Comparison of ENCODE assay signal across 10 cellular contexts in genomic region chr1:21325731-21326387, GRCh38. TPM values are rescaled to one million over a fixed set of nuclear protein-coding genes. Genes with fewer than 3 reads are reported as not detected.
A peak's percentile ranks its signal among the peaks of the same experiment; 100 is the strongest.
DNase-seq lines count a peak whose midpoint lies in the region; ATAC-seq and TF ChIP-seq lines count a peak whose summit lies in the region.
"Had no signal": no experiment of that assay in that cellular context is flagged by ENCODE, and none has a peak within 500 bp of the region (broad histone marks: within the 10 kb centered on the region; RNA-seq: fewer than 3 reads in every experiment).

No MANE protein-coding gene starts in this region.

- peak overlapping the region in 1 of 2 donors; percentile 65 for H3K9ac ChIP-seq in colonic mucosa (ENCODE audit: low read depth in 2 of 2, low read length in 2 of 2)

- H3K36me3 Mint-ChIP-seq in activated T-cell treated with anti-CD3 and anti-CD28 coated beads, Interleukin-2, amount 50 U/mL, for 24 hours (ENCODE audit: low read depth): peaks cover 71% of the 10 kb centered on the region
- peaks cover 0 to 9% (median 7%) of the 10 kb centered on the region in 5 donors for H3K36me3 Mint-ChIP-seq in naive thymus-derived CD4-positive, alpha-beta T cell

- H3K9me3 Mint-ChIP-seq in activated T-cell treated with anti-CD3 and anti-CD28 coated beads, Interleukin-2, amount 50 U/mL, for 24 hours: no peaks in the 10 kb centered on the region
- peaks cover 0 to 2% (median 0%) of the 10 kb centered on the region in 11 donors for H3K9me3 Mint-ChIP-seq in naive thymus-derived CD4-positive, alpha-beta T cell

- H3K4me3 ChIP-seq in colonic mucosa (no peak overlapping the region), upper lobe of left lung (no peak overlapping the region)
- peak overlapping the region; percentile 25 for H3K4me3 ChIP-seq in naive thymus-derived CD4-positive, alpha-beta T cell (ENCODE audit: low read length)
- H3K4me3 ChIP-seq: SK-N-MC had no signal

- 68 to 69% methylated on average over 16 to 18 of the region's 19 CpGs for WGBS in upper lobe of left lung, 2 donors

- peaks cover 93% of the 10 kb centered on the region for H3K4me1 Mint-ChIP-seq in activated T-cell treated with anti-CD3 and anti-CD28 coated beads, Interleukin-2, amount 50 U/mL, for 24 hours (ENCODE audit: low read depth)
- peaks cover 48 to 96% (median 81%) of the 10 kb centered on the region in 7 donors for H3K4me1 Mint-ChIP-seq in naive thymus-derived CD4-positive, alpha-beta T cell

- intact Hi-C loops in colonic mucosa (cut with DNase I): no loop called here
- intact Hi-C loops in naive thymus-derived CD4-positive, alpha-beta T cell (cut with micrococcal nuclease): loop anchor here (1.0 to 2.0 kb wide), 3 partner anchors 8 to 32 kb away; no protein-coding TSS in a partner anchor

- no peak for TF ChIP-seq EP300 in upper lobe of left lung (IDR thresholded peaks at IDR 0.05)

- no peaks in the 10 kb centered on the region for H3K27me3 Mint-ChIP-seq in activated T-cell treated with anti-CD3 and anti-CD28 coated beads, Interleukin-2, amount 50 U/mL, for 24 hours
- H3K27me3 Mint-ChIP-seq in naive thymus-derived CD4-positive, alpha-beta T cell: no peaks in the 10 kb centered on the region

- TF ChIP-seq CTCF in colonic mucosa (IDR thresholded peaks at IDR 0.05) (no peak), upper lobe of left lung (IDR thresholded peaks at IDR 0.05) (no peak)

- H3K4me1 ChIP-seq in colonic mucosa (peaks cover 28% of the 10 kb centered on the region), upper lobe of left lung (peaks cover 62 to 80% (median 78%) of the 10 kb centered on the region in 4 donors)
- H3K4me1 ChIP-seq in naive thymus-derived CD4-positive, alpha-beta T cell (ENCODE audit: control insufficient read depth in 2 of 2, insufficient read depth in 2 of 2, low read length in 2 of 2): peaks cover 46 to 73% of the 10 kb centered on the region in 2 donors

- POLR2A ChIA-PET in naive thymus-derived CD4-positive, alpha-beta T cell (lab: Charles Lee): interaction anchor here (0.8 to 23.1 kb wide), 10 partner anchors 10 to 71 kb away, joined by 3 to 427 read pairs (median 10); partner anchors contain the start of gene ECE1

- H3K27me3 ChIP-seq in colonic mucosa (no peaks in the 10 kb centered on the region), upper lobe of left lung (no peaks in the 10 kb centered on the region)
- H3K27me3 ChIP-seq in naive thymus-derived CD4-positive, alpha-beta T cell (ENCODE audit: control insufficient read depth in 2 of 2, insufficient read depth in 2 of 2, low read length in 2 of 2): no peaks in the 10 kb centered on the region

- H3K27ac ChIP-seq in colonic mucosa (peak overlapping the region; percentile 92), upper lobe of left lung (peak overlapping the region; percentile 74 to 88 (median 82))
- H3K27ac ChIP-seq in naive thymus-derived CD4-positive, alpha-beta T cell (ENCODE audit: low read depth, low read length): peak overlapping the region; percentile 75

- H3K27ac Mint-ChIP-seq in activated T-cell treated with anti-CD3 and anti-CD28 coated beads, Interleukin-2, amount 50 U/mL, for 24 hours: peak overlapping the region; percentile 97
- peak overlapping the region; percentile 85 to 97 (median 95) for H3K27ac Mint-ChIP-seq in naive thymus-derived CD4-positive, alpha-beta T cell

- CTCF ChIA-PET in naive thymus-derived CD4-positive, alpha-beta T cell (lab: Charles Lee): interaction anchor here (0.9 to 5.3 kb wide), 7 partner anchors 9 to 56 kb away, joined by 3 to 37 read pairs (median 10); partner anchors contain the start of gene ECE1

- ATAC-seq in naive thymus-derived CD4-positive, alpha-beta T cell: no peak
- ATAC-seq in upper lobe of left lung (ENCODE audit: low FRiP score in 2 of 2) (no peak), HG03442 (IDR thresholded peaks at IDR 0.05; ENCODE audit: unreplicated experiment) (no peak), HG02623 (IDR thresholded peaks at IDR 0.05; ENCODE audit: unreplicated experiment) (no peak)

- H3K9me3 ChIP-seq in colonic mucosa (no peaks in the 10 kb centered on the region), upper lobe of left lung (no peaks in the 10 kb centered on the region)
- no peaks in the 10 kb centered on the region for H3K9me3 ChIP-seq in naive thymus-derived CD4-positive, alpha-beta T cell (ENCODE audit: control insufficient read depth in 2 of 3, low read length in 3 of 3)

- H3K36me3 ChIP-seq in colonic mucosa (no peaks in the 10 kb centered on the region), upper lobe of left lung (no peaks in the 10 kb centered on the region)
- H3K36me3 ChIP-seq in naive thymus-derived CD4-positive, alpha-beta T cell (ENCODE audit: control insufficient read depth in 2 of 3, insufficient read depth in 3 of 3, low read length in 3 of 3): no peaks in the 10 kb centered on the region

- no peak for TF ChIP-seq POLR2A in upper lobe of left lung (IDR thresholded peaks at IDR 0.05)

- peak overlapping the region; percentile 69 for H3K4me3 Mint-ChIP-seq in activated T-cell treated with anti-CD3 and anti-CD28 coated beads, Interleukin-2, amount 50 U/mL, for 24 hours
- peak overlapping the region; percentile 72 to 88 (median 84) for H3K4me3 Mint-ChIP-seq in naive thymus-derived CD4-positive, alpha-beta T cell

- no peak for DNase-seq in activated T-cell treated with anti-CD3 and anti-CD28 coated beads, Interleukin-2, amount 50 U/mL, for 24 hours
- DNase-seq in activated T-cell treated with anti-CD3 and anti-CD28 coated beads, Interleukin-2, amount 50 U/mL, for 48 hours: no peak
- DNase-seq in colonic mucosa: no peak
- no peak for DNase-seq in naive thymus-derived CD4-positive, alpha-beta T cell
- DNase-seq in upper lobe of left lung: no peak
- no peak for DNase-seq in SKM-1 (lab: John Stamatoyannopoulos, UW; ENCODE audit: unreplicated experiment)
- DNase-seq: effector CD4-positive, alpha-beta T cell had no signal

RNA-seq across cellular contexts. Expression of gene ECE1, which starts 35.6 kb away (rescaled TPM):
- total RNA-seq in colonic mucosa (100 to 1,000 TPM in 1 of 2 donors, 10 to 100 TPM in 1; 99.0 to 149 TPM), upper lobe of left lung (100 to 1,000 TPM in 1 of 6 donors, 10 to 100 TPM in 5; 55.8 to 120 (median 74.8) TPM)
- 10 to 100 TPM; 63.3 to 97.4 (median 72.2) TPM for total RNA-seq in naive thymus-derived CD4-positive, alpha-beta T cell
- 10 to 100 TPM; 21.3 to 50.4 TPM for polyA plus RNA-seq in naive thymus-derived CD4-positive, alpha-beta T cell
